Comparison of ENCODE assay signal across 1 cellular context in genomic region chrX:94492541-94492940, GRCh38.
TF ChIP-seq lines count a peak whose summit lies in the region.

No MANE protein-coding gene starts in this region.

TF ChIP-seq in H1, 55 proteins besides CTCF, POLR2A, EP300 and RAD21 (continued from another document):
- TF ChIP-seq FOSL1 (IDR thresholded peaks at IDR 0.05; ENCODE audit: insufficient read depth, low read depth, low read length): no peak
- no peak for TF ChIP-seq CHD7 (IDR thresholded peaks at IDR 0.05; ENCODE audit: insufficient replicate concordance, low read length)
- TF ChIP-seq HDAC6 (IDR thresholded peaks at IDR 0.05; ENCODE audit: low read depth, low read length): no peak
- no peak for TF ChIP-seq RNF2 (IDR thresholded peaks at IDR 0.05; ENCODE audit: borderline replicate concordance, low read depth, low read length, missing control alignments, poor library complexity, severe bottlenecking)
- no peak for TF ChIP-seq SIX5 (IDR thresholded peaks at IDR 0.05; ENCODE audit: low read depth, low read length)
- TF ChIP-seq SRF (IDR thresholded peaks at IDR 0.05; ENCODE audit: low read depth, low read length): no peak
- no peak for TF ChIP-seq SUZ12 (IDR thresholded peaks at IDR 0.05; ENCODE audit: low read length)
- TF ChIP-seq JUND (IDR thresholded peaks at IDR 0.05; ENCODE audit: low read length): no peak
- no peak for TF ChIP-seq EGR1 (IDR thresholded peaks at IDR 0.05; ENCODE audit: borderline replicate concordance, low read depth, low read length)
- TF ChIP-seq GTF2F1 (IDR thresholded peaks at IDR 0.05; ENCODE audit: borderline replicate concordance, low read depth, low read length): no peak
- peak; percentile 35 for TF ChIP-seq NANOG (IDR thresholded peaks at IDR 0.05; ENCODE audit: insufficient read depth, low read depth, low read length, poor library complexity, severe bottlenecking)
